Comparison of ENCODE assay signal across 11 cellular contexts in genomic region chr12:26787125-26787495, GRCh38. TPM values are rescaled to one million over a fixed set of nuclear protein-coding genes. Genes with fewer than 3 reads are reported as not detected.
DNase-seq lines count a peak whose midpoint lies in the region; ATAC-seq and TF ChIP-seq lines count a peak whose summit lies in the region.
"Had no signal": no experiment of that assay in that cellular context is flagged by ENCODE, and none has a peak within 500 bp of the region (broad histone marks: within the 10 kb centered on the region; RNA-seq: fewer than 3 reads in every experiment).

No MANE protein-coding gene starts in this region.

- H3K36me3 ChIP-seq in stomach smooth muscle (ENCODE audit: control insufficient read depth in 2 of 2, insufficient read depth in 2 of 2, low read length in 2 of 2) = no peaks in the 10 kb centered on the region
- H3K36me3 ChIP-seq in CD4-positive, alpha-beta memory T cell (ENCODE audit: insufficient read depth, low read length) = peaks cover 5% of the 10 kb centered on the region

- H3K27ac Mint-ChIP-seq in CD4-positive, alpha-beta memory T cell = no peak overlapping the region

- H3K9ac ChIP-seq in stomach smooth muscle (ENCODE audit: low read length in 2 of 2) = peak overlapping the region in 1 of 2 donors; percentile 13

- H3K9me3 ChIP-seq in stomach smooth muscle (ENCODE audit: control insufficient read depth in 2 of 2, low read length in 2 of 2) = no peaks in the 10 kb centered on the region
- no peaks in the 10 kb centered on the region for H3K9me3 ChIP-seq in CD4-positive, alpha-beta memory T cell (ENCODE audit: control insufficient read depth in 1 of 2, low read length in 2 of 2)

- H3K9me3 Mint-ChIP-seq in CD4-positive, alpha-beta memory T cell = peaks cover 0 to 3% (median 0%) of the 10 kb centered on the region in 8 donors
- H3K9me3 Mint-ChIP-seq: IgD-negative memory B cell; stimulated activated naive CD8-positive, alpha-beta T cell treated with anti-CD3 and anti-CD28 coated beads, Interleukin-15, Interleukin-2, amounts not matched to agents 100 ng/mL and 50 ng/mL, for 24 hours had no signal

- TF ChIP-seq CTCF in astrocyte of the cerebellum (IDR thresholded peaks at IDR 0.05; ENCODE audit: low read depth, low read length, missing control alignments) = no peak

- CTCF ChIA-PET in CD4-positive, alpha-beta memory T cell (lab: Charles Lee; ENCODE audit: partially characterized antibody) = no interaction called here

- H3K4me3 ChIP-seq in astrocyte of the cerebellum (ENCODE audit: low read depth, low read length) (no peak overlapping the region), stomach smooth muscle (ENCODE audit: low read length in 2 of 2) (peak overlapping the region; percentile 41 to 44)
- H3K4me3 ChIP-seq in CD4-positive, alpha-beta memory T cell (ENCODE audit: low read length in 2 of 2) = no peak overlapping the region
- H3K4me3 ChIP-seq: GM12878 had no signal

- DNase-seq in HT1080 (ENCODE audit: low read depth) = peak; percentile 70
- DNase-seq in astrocyte of the cerebellum (ENCODE audit: low read depth) = peak; percentile 73
- DNase-seq in left ventricle myocardium superior = no peak
- DNase-seq in CD4-positive, alpha-beta memory T cell = no peak
- no peak for DNase-seq in stimulated activated CD4-positive, alpha-beta T cell treated with anti-CD3 and anti-CD28 coated beads, Interleukin-4, amount 100 ng/mL, for 1 hour
- DNase-seq in NCI-H2107 (lab: John Stamatoyannopoulos, UW) = no peak
- DNase-seq: GOT3 had no signal

- peak; percentile 81 for ATAC-seq in left ventricle myocardium superior
- ATAC-seq: GM12878 had no signal

- no peak overlapping the region for H3K4me3 Mint-ChIP-seq in CD4-positive, alpha-beta memory T cell
- H3K4me3 Mint-ChIP-seq: IgD-negative memory B cell; stimulated activated naive CD8-positive, alpha-beta T cell treated with anti-CD3 and anti-CD28 coated beads, Interleukin-15, Interleukin-2, amounts not matched to agents 100 ng/mL and 50 ng/mL, for 24 hours had no signal

- POLR2A ChIA-PET in CD4-positive, alpha-beta memory T cell (lab: Charles Lee; ENCODE audit: partially characterized antibody) = no interaction called here

- no peaks in the 10 kb centered on the region for H3K27me3 ChIP-seq in stomach smooth muscle (ENCODE audit: control insufficient read depth in 1 of 2, insufficient read depth in 2 of 2, low read length in 2 of 2)
- no peaks in the 10 kb centered on the region for H3K27me3 ChIP-seq in CD4-positive, alpha-beta memory T cell (ENCODE audit: insufficient read depth, low read length)

- peaks cover 16 to 30% (median 19%) of the 10 kb centered on the region in 4 donors for H3K4me1 Mint-ChIP-seq in CD4-positive, alpha-beta memory T cell

- H3K4me1 ChIP-seq in stomach smooth muscle (ENCODE audit: control insufficient read depth, insufficient read depth, low read length) = peaks cover 13% of the 10 kb centered on the region
- H3K4me1 ChIP-seq in CD4-positive, alpha-beta memory T cell (ENCODE audit: insufficient read depth, low read length) = peaks cover 10% of the 10 kb centered on the region

- H3K36me3 Mint-ChIP-seq in CD4-positive, alpha-beta memory T cell = peaks cover 36 to 43% of the 10 kb centered on the region in 2 donors

- in situ Hi-C loops in astrocyte of the cerebellum (cut with HindIII; ENCODE audit: low sequenced_read_pairs) = loop anchor here (5.0 kb wide), 1 partner anchor 55 kb away; no protein-coding TSS in a partner anchor

- H3K27me3 Mint-ChIP-seq in CD4-positive, alpha-beta memory T cell = no peaks in the 10 kb centered on the region
- H3K27me3 Mint-ChIP-seq: IgD-negative memory B cell; stimulated activated naive CD8-positive, alpha-beta T cell treated with anti-CD3 and anti-CD28 coated beads, Interleukin-15, Interleukin-2, amounts not matched to agents 100 ng/mL and 50 ng/mL, for 24 hours had no signal

- peak overlapping the region; percentile 58 for H3K27ac ChIP-seq in stomach smooth muscle (ENCODE audit: low read length)
- no peak overlapping the region for H3K27ac ChIP-seq in CD4-positive, alpha-beta memory T cell (ENCODE audit: low read depth, low read length)

- intact Hi-C loops in left ventricle myocardium superior (cut with micrococcal nuclease) = no loop called here
- intact Hi-C loops in CD4-positive, alpha-beta memory T cell (cut with micrococcal nuclease) = no loop called here

RNA-seq across cellular contexts. Expression of gene ITPR2, which starts 45.9 kb away (rescaled TPM):
- total RNA-seq in HT1080 (2014; rRNA removed; shearing (Covaris generic)) = 4.9 and 9.3 TPM in 2 replicates
- polyA plus RNA-seq in HT1080 (2015; cell fraction: cytosol; rRNA removed) = 1.2 and 2.7 TPM in 2 replicates
- polyA plus RNA-seq in HT1080 (2015; cell fraction: nucleus; rRNA removed) = 8.0 TPM in 2 replicates
- total RNA-seq in left ventricle myocardium superior = 10.5 TPM
- total RNA-seq in CD4-positive, alpha-beta memory T cell = 10 to 100 TPM; 54.7 to 55.6 TPM
- polyA plus RNA-seq in CD4-positive, alpha-beta memory T cell = 10 to 100 TPM in 1 of 2 donors, 1 to 10 TPM in 1; 4.7 to 13.4 TPM

Comparison
In these comparisons a context has a peak if more than half of its experiments do, and no peak if none do; other contexts are left out.
1. DNase-seq: peak in HT1080 (single experiment) and astrocyte of the cerebellum (single experiment); none in left ventricle myocardium superior (single experiment), CD4-positive, alpha-beta memory T cell (0 of 5), stimulated activated CD4-positive, alpha-beta T cell treated with anti-CD3 and anti-CD28 coated beads, Interleukin-4, amount 100 ng/mL, for 1 hour (single experiment) and NCI-H2107 (single experiment).
2. H3K4me3 ChIP-seq: peak in stomach smooth muscle (2 of 2); none in astrocyte of the cerebellum (single experiment) and CD4-positive, alpha-beta memory T cell (0 of 2).